In the genomic region with DNA sequence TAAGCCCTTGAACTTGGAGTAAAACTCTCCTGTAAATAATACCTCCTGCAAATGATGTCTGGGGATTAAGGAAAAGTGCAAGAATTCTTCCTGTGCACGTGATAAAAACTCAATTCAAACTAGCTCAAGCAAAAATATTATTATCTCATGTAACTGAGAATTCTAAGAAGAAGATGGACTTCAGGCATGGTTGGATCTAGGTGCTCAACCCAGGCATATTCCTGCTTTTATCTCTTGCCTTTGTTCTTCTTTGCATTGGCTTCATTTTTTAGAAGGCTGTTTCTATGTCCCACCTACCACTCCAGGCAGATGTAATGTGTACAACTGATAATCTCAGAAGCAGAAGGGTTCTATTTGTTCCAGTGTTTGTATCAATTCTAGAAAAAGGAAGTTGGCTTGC, we compare ENCODE assay signal across 35 cellular contexts.
DNase-seq lines count a peak whose midpoint lies in the region; ATAC-seq, FAIRE-seq and TF ChIP-seq lines count a peak whose summit lies in the region.
"Had no signal": no experiment of that assay in that cellular context is flagged by ENCODE, and none has a peak within 500 bp of the region (broad histone marks: within the 10 kb centered on the region; RNA-seq: fewer than 3 reads in every experiment).

No MANE protein-coding gene starts in this region.

- FAIRE-seq in HepG2 (lab: Jason Lieb, UNC) (no peak), K562 (lab: Jason Lieb, UNC) (no peak), H1 (lab: Jason Lieb, UNC) (no peak)
- FAIRE-seq: A204.1, A549, D721Med had no signal

- no peak overlapping the region for H3K4me3 ChIP-seq in HepG2 (replicated peaks in 1 of 3; ENCODE audit: insufficient read depth in 1 of 3, low read depth in 2 of 3, low read length in 3 of 3)
- H3K4me3 ChIP-seq in right lobe of liver: no peak overlapping the region
- no peak overlapping the region for H3K4me3 ChIP-seq in K562
- no peak overlapping the region for H3K4me3 ChIP-seq in H1 (ENCODE audit: extremely low read depth in 1 of 4, insufficient read depth in 2 of 4, low read depth in 3 of 4, low read length in 4 of 4)
- no peak overlapping the region for H3K4me3 ChIP-seq in neuronal stem cell (ENCODE audit: low read length in 2 of 2)
- H3K4me3 ChIP-seq: A549; BLaER1; BLaER1 treated with 17β-estradiol and CSF1 and Interleukin-3, amounts not matched to agents 10 nM and 100 nM had no signal

- CTCF ChIA-PET in HepG2 (lab: Yijun Ruan, JAX; ENCODE audit: low intra/inter-chr PET ratio, low total read pairs): no interaction called here
- CTCF ChIA-PET in K562 (lab: Yijun Ruan, JAX; ENCODE audit: low intra/inter-chr PET ratio): no interaction called here
- CTCF ChIA-PET in H1 (lab: Charles Lee; ENCODE audit: partially characterized antibody): interaction anchor here (0.7 to 1.8 kb wide), 5 partner anchors 9 to 143 kb away, joined by 3 to 7 read pairs (median 4); no protein-coding TSS in a partner anchor

- H3K27me3 ChIP-seq in HepG2 (ENCODE audit: control insufficient read depth in 1 of 2, insufficient read depth in 2 of 2, low read length in 2 of 2) (peaks cover 6 to 65% of the 10 kb centered on the region in 2 experiments; a peak in 4 of 5 replicates), right lobe of liver (no peaks in the 10 kb centered on the region), K562 (ENCODE audit: control insufficient read depth in 2 of 2, insufficient read depth in 2 of 2, low read length in 2 of 2) (peaks cover 44 to 76% of the 10 kb centered on the region in 2 experiments), H1 (replicated peaks in 1 of 4; ENCODE audit: control insufficient read depth in 3 of 4, extremely low read depth in 1 of 4, insufficient read depth in 3 of 4, low read length in 3 of 4) (no peaks in the 10 kb centered on the region), neuronal stem cell (ENCODE audit: control insufficient read depth in 3 of 3, insufficient read depth in 3 of 3, low read depth in 1 of 3, low read length in 3 of 3) (peaks cover 0 to 3% (median 0%) of the 10 kb centered on the region in 3 experiments)
- H3K27me3 ChIP-seq: BE2C; BLaER1; BLaER1 treated with 17β-estradiol and CSF1 and Interleukin-3, amounts not matched to agents 10 nM and 100 nM had no signal

- no peak overlapping the region for H4K5ac ChIP-seq in H1 (ENCODE audit: insufficient read length, low read depth, low read length)

- H3K56ac ChIP-seq in H1 (replicated peaks; ENCODE audit: insufficient read length, low read depth, low read length): no peak overlapping the region

- TF ChIP-seq EP300 in HepG2 (IDR thresholded peaks at IDR 0.05; ENCODE audit: low read depth in 2 of 2, low read length in 2 of 2) (no peak), HepG2 (CRISPR knock-in tag; IDR thresholded peaks at IDR 0.05; ENCODE audit: borderline replicate concordance) (no peak), K562 (IDR thresholded peaks at IDR 0.05; ENCODE audit: low read length) (no peak), H1 (IDR thresholded peaks at IDR 0.05; ENCODE audit: borderline replicate concordance in 1 of 2, low read depth in 2 of 2, low read length in 2 of 2) (no peak)

- H2BK15ac ChIP-seq in H1 (ENCODE audit: low read length): no peak overlapping the region
- H2BK15ac ChIP-seq in neuronal stem cell (ENCODE audit: low read length): peak overlapping the region; percentile 17

- H3K14ac ChIP-seq in H1 (ENCODE audit: insufficient read length): no peak overlapping the region
- no peak overlapping the region for H3K14ac ChIP-seq in neuronal stem cell (ENCODE audit: low read length)

- H3K4me2 ChIP-seq in HepG2 (ENCODE audit: low read depth, low read length): no peak overlapping the region
- no peak overlapping the region for H3K4me2 ChIP-seq in K562 (ENCODE audit: insufficient read depth, low read length)
- no peak overlapping the region for H3K4me2 ChIP-seq in H1 (ENCODE audit: insufficient read depth in 1 of 2, low read depth in 2 of 2, low read length in 2 of 2)
- H3K4me2 ChIP-seq in neuronal stem cell (ENCODE audit: insufficient read depth, low read length, poor library complexity, severe bottlenecking): no peak overlapping the region
- H3K4me2 ChIP-seq: A549; BLaER1; BLaER1 treated with 17β-estradiol and CSF1 and Interleukin-3, amounts not matched to agents 10 nM and 100 nM had no signal

- H3K23ac ChIP-seq in H1 (ENCODE audit: insufficient read length) (no peak overlapping the region), neuronal stem cell (ENCODE audit: low read depth, low read length, poor library complexity) (no peak overlapping the region)

- H3K23me2 ChIP-seq in H1 (ENCODE audit: low read depth, low read length): no peaks in the 10 kb centered on the region

- no peak for TF ChIP-seq CTCF in HepG2 (CRISPR knock-in tag; IDR thresholded peaks at IDR 0.05)
- no peak for TF ChIP-seq CTCF in right lobe of liver (IDR thresholded peaks at IDR 0.05)
- TF ChIP-seq CTCF in K562 (IDR thresholded peaks at IDR 0.05 in 2 of 3, conservative IDR thresholded peaks at IDR 0.05 in 1 of 3; ENCODE audit: insufficient read depth in 2 of 3, low read depth in 1 of 3, low read length in 3 of 3): no peak
- TF ChIP-seq CTCF in H1 (IDR thresholded peaks at IDR 0.05; ENCODE audit: control extremely low read depth in 1 of 3, insufficient read depth in 1 of 3, low read depth in 1 of 3, low read length in 3 of 3): no peak

- H3K79me1 ChIP-seq in H1 (ENCODE audit: low read depth, low read length) (no peaks in the 10 kb centered on the region), neuronal stem cell (ENCODE audit: low read depth, low read length) (no peaks in the 10 kb centered on the region)

- no peak overlapping the region for H2BK5ac ChIP-seq in H1 (ENCODE audit: low read depth, low read length)
- H2BK5ac ChIP-seq in neuronal stem cell (ENCODE audit: low read length): no peak overlapping the region

- H2AK5ac ChIP-seq in H1 (ENCODE audit: low read depth, low read length) (no peak overlapping the region), neuronal stem cell (ENCODE audit: low read depth, low read length) (peak overlapping the region; percentile 41)

- H3K9me1 ChIP-seq in K562 (ENCODE audit: control insufficient read depth, insufficient read depth, low read length): no peaks in the 10 kb centered on the region

- WGBS in HepG2 (ENCODE audit: low lambda C conversion rate): 0% methylated on average over 1 of the region's 1 CpG
- WGBS in right lobe of liver (ENCODE audit: insufficient coverage, low coverage, low lambda C conversion rate, missing lambda C conversion rate): 63% methylated on average over 1 of the region's 1 CpG
- 0% methylated on average over 1 of the region's 1 CpG for WGBS in K562 (ENCODE audit: insufficient coverage, low coverage, missing lambda C conversion rate)
- 76% methylated on average over 1 of the region's 1 CpG; no CpG with 5 or more reads in 1 of the 2 experiments for WGBS in H1 (ENCODE audit: extremely low coverage in 1 of 2, insufficient coverage in 1 of 2, insufficient read length in 1 of 2, insufficient replicate concordance in 2 of 2, low coverage in 1 of 2, low lambda C conversion rate in 2 of 2, missing lambda C conversion rate in 1 of 2), 2 experiments
- no CpG with 5 or more reads among the region's 1 CpG for WGBS in neuronal stem cell (ENCODE audit: extremely low coverage in 2 of 2, insufficient read length in 2 of 2, insufficient replicate concordance in 1 of 2), 2 donors

- H4K91ac ChIP-seq in H1 (replicated peaks; ENCODE audit: insufficient read length, low read length) (no peak overlapping the region), neuronal stem cell (ENCODE audit: low read depth, low read length, poor library complexity) (no peak overlapping the region)

- intact Hi-C loops in HepG2 (cut with micrococcal nuclease; ENCODE audit: unreplicated experiment) (no loop called here), right lobe of liver (cut with DNase I) (no loop called here), K562 (cut with micrococcal nuclease) (no loop called here)

- H3K36me3 ChIP-seq in HepG2 (replicated peaks in 1 of 2; ENCODE audit: control insufficient read depth in 1 of 2, insufficient read depth in 2 of 2, low read length in 2 of 2) (no peaks in the 10 kb centered on the region), right lobe of liver (no peaks in the 10 kb centered on the region), K562 (ENCODE audit: control insufficient read depth, insufficient read depth, low read length) (no peaks in the 10 kb centered on the region), H1 (ENCODE audit: control insufficient read depth in 2 of 4, insufficient read depth in 4 of 4, low read length in 3 of 4) (no peaks in the 10 kb centered on the region), neuronal stem cell (replicated peaks in 1 of 2; ENCODE audit: control insufficient read depth in 2 of 2, insufficient read depth in 2 of 2, low read length in 2 of 2) (no peaks in the 10 kb centered on the region)
- H3K36me3 ChIP-seq: BE2C; BLaER1; BLaER1 treated with 17β-estradiol and CSF1 and Interleukin-3, amounts not matched to agents 10 nM and 100 nM had no signal

- H3K4me1 ChIP-seq in HepG2 (ENCODE audit: insufficient read depth, low read length): peaks cover 13% of the 10 kb centered on the region
- H3K4me1 ChIP-seq in right lobe of liver: peaks cover 0 to 12% (median 6%) of the 10 kb centered on the region in 4 donors
- H3K4me1 ChIP-seq in K562 (replicated peaks in 1 of 2; ENCODE audit: control insufficient read depth in 2 of 2, insufficient read depth in 2 of 2, low read length in 2 of 2): no peaks in the 10 kb centered on the region
- peaks cover 5 to 21% (median 8%) of the 10 kb centered on the region in 4 experiments for H3K4me1 ChIP-seq in H1 (replicated peaks in 1 of 4; ENCODE audit: control insufficient read depth in 3 of 4, insufficient read depth in 4 of 4, low read length in 3 of 4)
- peaks cover 15 to 25% of the 10 kb centered on the region in 2 donors for H3K4me1 ChIP-seq in neuronal stem cell (ENCODE audit: control insufficient read depth in 2 of 2, insufficient read depth in 1 of 2, low read depth in 1 of 2, low read length in 2 of 2)
- H3K4me1 ChIP-seq: A549, BE2C, Caco-2 had no signal

- no peak overlapping the region for H2BK120ac ChIP-seq in H1 (replicated peaks; ENCODE audit: low read depth, low read length)
- no peak overlapping the region for H2BK120ac ChIP-seq in neuronal stem cell (ENCODE audit: low read depth, low read length)

- no peak overlapping the region for H3K27ac ChIP-seq in HepG2 (ENCODE audit: extremely low read length, insufficient read depth, low read length)
- H3K27ac ChIP-seq in right lobe of liver: no peak overlapping the region
- no peak overlapping the region for H3K27ac ChIP-seq in K562 (ENCODE audit: extremely low read depth, low read depth, low read length)
- no peak overlapping the region for H3K27ac ChIP-seq in H1 (ENCODE audit: low read depth, low read length)
- H3K27ac ChIP-seq in neuronal stem cell (replicated peaks; ENCODE audit: low read length): no peak overlapping the region
- no peak overlapping the region for H3K27ac ChIP-seq in substantia nigra (ENCODE audit: low read depth, low read length, poor library complexity, severe bottlenecking)
- H3K27ac ChIP-seq: 22Rv1; A549; BLaER1; BLaER1 treated with 17β-estradiol and CSF1 and Interleukin-3, amounts not matched to agents 10 nM and 100 nM; C4-2B had no signal

- ATAC-seq in HepG2 (no peak), right lobe of liver (no peak), K562 (no peak), HG02938 (IDR thresholded peaks at IDR 0.05; ENCODE audit: unreplicated experiment) (no peak)
- ATAC-seq: A549; CD8-positive, alpha-beta T cell had no signal

- H2AFZ ChIP-seq in HepG2 (ENCODE audit: low read length): no peak overlapping the region
- H2AFZ ChIP-seq in K562 (ENCODE audit: low read depth, low read length): no peak overlapping the region
- no peak overlapping the region for H2AFZ ChIP-seq in H1 (ENCODE audit: low read length)
- H2AFZ ChIP-seq in neuronal stem cell (ENCODE audit: low read length): no peak overlapping the region

- H4K8ac ChIP-seq in H1 (ENCODE audit: extremely low read depth, insufficient read depth, low read length) (no peak overlapping the region), neuronal stem cell (ENCODE audit: low read depth, low read length) (no peak overlapping the region)

- TF ChIP-seq POLR2A in HepG2 (IDR thresholded peaks at IDR 0.05; ENCODE audit: insufficient read depth in 1 of 2, low read depth in 2 of 2, low read length in 2 of 2) (no peak), right lobe of liver (IDR thresholded peaks at IDR 0.05) (no peak), K562 (conservative IDR thresholded peaks at IDR 0.05) (no peak), H1 (IDR thresholded peaks at IDR 0.05; ENCODE audit: control extremely low read depth in 1 of 2, low read depth in 2 of 2, low read length in 2 of 2) (no peak)

- no peak for TF ChIP-seq RAD21 in HepG2 (CRISPR knock-in tag; IDR thresholded peaks at IDR 0.05)
- no peak for TF ChIP-seq RAD21 in K562 (CRISPR knock-in tag; conservative IDR thresholded peaks at IDR 0.05 in 1 of 2, IDR thresholded peaks at IDR 0.05 in 1 of 2)
- no peak for TF ChIP-seq RAD21 in H1 (IDR thresholded peaks at IDR 0.05 in 1 of 2, conservative IDR thresholded peaks at IDR 0.05 in 1 of 2; ENCODE audit: low read depth in 2 of 2, low read length in 2 of 2)

- BruUV-seq in HepG2 (replicated peaks; lab: Mats Ljungman, UMichigan) (no TSS peak), K562 (replicated peaks; lab: Mats Ljungman, UMichigan) (no TSS peak)

- H3K9ac ChIP-seq in HepG2 (ENCODE audit: insufficient read depth, low read depth, low read length): no peak overlapping the region
- no peak overlapping the region for H3K9ac ChIP-seq in K562 (ENCODE audit: insufficient read depth in 1 of 2, low read depth in 2 of 2, low read length in 2 of 2)
- H3K9ac ChIP-seq in H1 (replicated peaks in 1 of 4; ENCODE audit: extremely low read depth in 1 of 4, low read depth in 3 of 4, low read length in 3 of 4): no peak overlapping the region
- H3K9ac ChIP-seq in neuronal stem cell (ENCODE audit: low read depth, low read length, poor library complexity): no peak overlapping the region
- H3K9ac ChIP-seq: BLaER1; BLaER1 treated with 17β-estradiol and CSF1 and Interleukin-3, amounts not matched to agents 10 nM and 100 nM had no signal

- H3K79me2 ChIP-seq in HepG2 (ENCODE audit: insufficient read depth, low read length): no peaks in the 10 kb centered on the region
- no peaks in the 10 kb centered on the region for H3K79me2 ChIP-seq in K562 (ENCODE audit: control insufficient read depth, insufficient read depth, low read length)
- H3K79me2 ChIP-seq in H1 (ENCODE audit: control insufficient read depth in 1 of 2, insufficient read depth in 2 of 2, low read length in 2 of 2): no peaks in the 10 kb centered on the region

- in situ Hi-C loops in HepG2 (cut with HindIII; ENCODE audit: extremely low pct_ligation_motif_present, low pct_unique_long_range_greater_than_20kb): no loop called here
- in situ Hi-C loops in K562 (cut with MboI): no loop called here

- POLR2A ChIA-PET in HepG2 (lab: Yijun Ruan, JAX) (no interaction called here), K562 (lab: Yijun Ruan, JAX) (interaction anchor here (0.7 kb wide), 2 partner anchors 112 to 138 kb away, joined by 3 read pairs; no protein-coding TSS in a partner anchor), H1 (lab: Charles Lee; ENCODE audit: partially characterized antibody) (no interaction called here)

- H4K20me1 ChIP-seq in HepG2 (ENCODE audit: insufficient read depth, low read length): no peaks in the 10 kb centered on the region
- H4K20me1 ChIP-seq in K562 (replicated peaks; ENCODE audit: control insufficient read depth, insufficient read depth, low read length): peaks cover 8% of the 10 kb centered on the region; the same call in 1 of the 2 replicates
- H4K20me1 ChIP-seq in H1 (replicated peaks in 1 of 2; ENCODE audit: control insufficient read depth in 1 of 2, insufficient read depth in 2 of 2, low read length in 2 of 2): no peaks in the 10 kb centered on the region
- H4K20me1 ChIP-seq: BLaER1; BLaER1 treated with 17β-estradiol and CSF1 and Interleukin-3, amounts not matched to agents 10 nM and 100 nM had no signal

- no peak overlapping the region for H2BK20ac ChIP-seq in H1 (ENCODE audit: low read length)

- no peak for DNase-seq in HepG2 (ENCODE audit: low spot score)
- no peak for DNase-seq in right lobe of liver
- DNase-seq in K562 (ENCODE audit: extremely low read depth in 1 of 4, low spot score in 3 of 4): no peak
- no peak for DNase-seq in H1 (ENCODE audit: low read depth in 1 of 2, low spot score in 2 of 2)
- no peak for DNase-seq in neuronal stem cell (ENCODE audit: low spot score)
- no peak for DNase-seq in foreskin melanocyte
- DNase-seq in substantia nigra (lab: John Stamatoyannopoulos, UW): no peak
- DNase-seq: 8988T; ACHN; AML-193; BE2C; C1 segment of cervical spinal cord; Caco-2; Calu3; CD4-positive, alpha-beta memory T cell; CD4-positive, alpha-beta T cell; CD4-positive, CD25-positive, alpha-beta regulatory T cell; CD8-positive, alpha-beta memory T cell; CD8-positive, alpha-beta T cell; COR-L47; DMS 273 treated with DMSO at 0.1 percent for 48 hours; DMS153; DMS53; DMS79; DMS79 treated with DMSO at 0.1 percent for 48 hours; DND-41; EL had no signal

- H3K4ac ChIP-seq in H1 (replicated peaks; ENCODE audit: insufficient read length, low read depth, low read length) (no peak overlapping the region), neuronal stem cell (ENCODE audit: low read length) (no peak overlapping the region)

- no peak overlapping the region for H2BK12ac ChIP-seq in H1 (ENCODE audit: low read depth, low read length)
- H2BK12ac ChIP-seq in neuronal stem cell (ENCODE audit: low read length): no peak overlapping the region

- H3K18ac ChIP-seq in H1 (ENCODE audit: extremely low read depth, low read length) (no peak overlapping the region), neuronal stem cell (ENCODE audit: low read length) (no peak overlapping the region)

- H3K9me3 ChIP-seq in HepG2 (ENCODE audit: low read length) (no peaks in the 10 kb centered on the region), right lobe of liver (no peaks in the 10 kb centered on the region), K562 (replicated peaks; ENCODE audit: control insufficient read depth, insufficient read depth, low read depth, low read length) (no peaks in the 10 kb centered on the region), H1 (ENCODE audit: insufficient read depth in 2 of 2, low read depth in 1 of 2, low read length in 1 of 2) (no peaks in the 10 kb centered on the region), neuronal stem cell (replicated peaks in 1 of 2; ENCODE audit: control insufficient read depth in 2 of 2, insufficient read depth in 1 of 2, low read depth in 1 of 2, low read length in 2 of 2) (no peaks in the 10 kb centered on the region)
- H3K9me3 ChIP-seq: A549; BE2C; BLaER1; BLaER1 treated with 17β-estradiol and CSF1 and Interleukin-3, amounts not matched to agents 10 nM and 100 nM; Caco-2 had no signal
